ENCODE assay signal across 1 cellular context in the genomic region with DNA sequence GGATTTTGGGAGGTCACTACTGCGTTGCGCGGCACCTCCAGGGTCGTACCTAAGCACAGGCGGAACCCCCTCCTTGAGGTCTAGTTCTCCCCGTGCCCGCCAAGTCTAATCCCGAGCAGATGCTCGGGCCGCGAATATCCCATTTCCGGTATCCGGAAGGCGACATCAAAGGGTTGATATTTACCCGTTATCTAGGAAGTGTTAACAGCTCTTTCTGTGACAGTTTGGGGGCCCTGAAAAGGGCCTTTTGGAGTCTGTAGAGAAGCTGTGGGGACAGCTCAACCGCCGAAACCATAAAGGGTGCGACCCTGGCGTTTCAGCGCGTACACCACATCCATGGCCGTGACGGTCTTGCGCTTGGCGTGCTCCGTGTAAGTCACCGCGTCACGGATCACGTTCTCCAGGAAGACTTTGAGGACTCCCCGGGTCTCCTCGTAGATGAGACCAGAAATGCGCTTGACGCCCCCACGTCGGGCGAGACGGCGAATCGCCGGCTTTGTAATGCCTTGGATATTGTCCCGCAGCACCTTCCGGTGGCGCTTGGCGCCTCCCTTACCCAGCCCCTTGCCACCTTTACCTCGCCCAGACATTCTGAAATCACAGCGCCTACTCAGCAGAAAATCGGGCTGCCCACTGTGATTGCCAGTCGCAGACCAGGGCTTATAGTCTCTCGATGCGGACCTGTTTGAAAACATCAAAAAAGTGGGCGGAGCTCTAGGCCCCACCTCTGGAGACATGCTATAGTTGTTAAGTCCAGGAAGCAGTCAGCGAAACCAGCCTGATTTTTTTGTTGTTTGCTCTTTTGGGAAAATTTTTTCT.
A peak's percentile ranks its signal among the peaks of the same experiment; 100 is the strongest.
TF ChIP-seq lines count a peak whose summit lies in the region.

No MANE protein-coding gene starts in this region.

TF ChIP-seq in HepG2, 621 proteins besides CTCF, POLR2A, EP300 and RAD21 (continued from another document and continues in another):
- TF ChIP-seq, protein P1, sequence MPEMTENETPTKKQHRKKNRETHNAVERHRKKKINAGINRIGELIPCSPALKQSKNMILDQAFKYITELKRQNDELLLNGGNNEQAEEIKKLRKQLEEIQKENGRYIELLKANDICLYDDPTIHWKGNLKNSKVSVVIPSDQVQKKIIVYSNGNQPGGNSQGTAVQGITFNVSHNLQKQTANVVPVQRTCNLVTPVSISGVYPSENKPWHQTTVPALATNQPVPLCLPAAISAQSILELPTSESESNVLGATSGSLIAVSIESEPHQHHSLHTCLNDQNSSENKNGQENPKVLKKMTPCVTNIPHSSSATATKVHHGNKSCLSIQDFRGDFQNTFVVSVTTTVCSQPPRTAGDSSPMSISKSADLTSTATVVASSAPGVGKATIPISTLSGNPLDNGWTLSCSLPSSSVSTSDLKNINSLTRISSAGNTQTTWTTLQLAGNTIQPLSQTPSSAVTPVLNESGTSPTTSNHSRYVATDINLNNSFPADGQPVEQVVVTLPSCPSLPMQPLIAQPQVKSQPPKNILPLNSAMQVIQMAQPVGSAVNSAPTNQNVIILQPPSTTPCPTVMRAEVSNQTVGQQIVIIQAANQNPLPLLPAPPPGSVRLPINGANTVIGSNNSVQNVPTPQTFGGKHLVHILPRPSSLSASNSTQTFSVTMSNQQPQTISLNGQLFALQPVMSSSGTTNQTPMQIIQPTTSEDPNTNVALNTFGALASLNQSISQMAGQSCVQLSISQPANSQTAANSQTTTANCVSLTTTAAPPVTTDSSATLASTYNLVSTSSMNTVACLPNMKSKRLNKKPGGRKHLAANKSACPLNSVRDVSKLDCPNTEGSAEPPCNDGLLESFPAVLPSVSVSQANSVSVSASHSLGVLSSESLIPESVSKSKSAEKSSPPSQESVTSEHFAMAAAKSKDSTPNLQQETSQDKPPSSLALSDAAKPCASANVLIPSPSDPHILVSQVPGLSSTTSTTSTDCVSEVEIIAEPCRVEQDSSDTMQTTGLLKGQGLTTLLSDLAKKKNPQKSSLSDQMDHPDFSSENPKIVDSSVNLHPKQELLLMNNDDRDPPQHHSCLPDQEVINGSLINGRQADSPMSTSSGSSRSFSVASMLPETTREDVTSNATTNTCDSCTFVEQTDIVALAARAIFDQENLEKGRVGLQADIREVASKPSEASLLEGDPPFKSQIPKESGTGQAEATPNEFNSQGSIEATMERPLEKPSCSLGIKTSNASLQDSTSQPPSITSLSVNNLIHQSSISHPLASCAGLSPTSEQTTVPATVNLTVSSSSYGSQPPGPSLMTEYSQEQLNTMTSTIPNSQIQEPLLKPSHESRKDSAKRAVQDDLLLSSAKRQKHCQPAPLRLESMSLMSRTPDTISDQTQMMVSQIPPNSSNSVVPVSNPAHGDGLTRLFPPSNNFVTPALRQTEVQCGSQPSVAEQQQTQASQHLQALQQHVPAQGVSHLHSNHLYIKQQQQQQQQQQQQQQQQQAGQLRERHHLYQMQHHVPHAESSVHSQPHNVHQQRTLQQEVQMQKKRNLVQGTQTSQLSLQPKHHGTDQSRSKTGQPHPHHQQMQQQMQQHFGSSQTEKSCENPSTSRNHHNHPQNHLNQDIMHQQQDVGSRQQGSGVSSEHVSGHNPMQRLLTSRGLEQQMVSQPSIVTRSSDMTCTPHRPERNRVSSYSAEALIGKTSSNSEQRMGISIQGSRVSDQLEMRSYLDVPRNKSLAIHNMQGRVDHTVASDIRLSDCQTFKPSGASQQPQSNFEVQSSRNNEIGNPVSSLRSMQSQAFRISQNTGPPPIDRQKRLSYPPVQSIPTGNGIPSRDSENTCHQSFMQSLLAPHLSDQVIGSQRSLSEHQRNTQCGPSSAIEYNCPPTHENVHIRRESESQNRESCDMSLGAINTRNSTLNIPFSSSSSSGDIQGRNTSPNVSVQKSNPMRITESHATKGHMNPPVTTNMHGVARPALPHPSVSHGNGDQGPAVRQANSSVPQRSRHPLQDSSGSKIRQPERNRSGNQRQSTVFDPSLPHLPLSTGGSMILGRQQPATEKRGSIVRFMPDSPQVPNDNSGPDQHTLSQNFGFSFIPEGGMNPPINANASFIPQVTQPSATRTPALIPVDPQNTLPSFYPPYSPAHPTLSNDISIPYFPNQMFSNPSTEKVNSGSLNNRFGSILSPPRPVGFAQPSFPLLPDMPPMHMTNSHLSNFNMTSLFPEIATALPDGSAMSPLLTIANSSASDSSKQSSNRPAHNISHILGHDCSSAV (CRISPR knock-in tag; IDR thresholded peaks at IDR 0.05; ENCODE audit: borderline replicate concordance), result no peak
- no peak for TF ChIP-seq FOXM1 (CRISPR knock-in tag; IDR thresholded peaks at IDR 0.05)
- TF ChIP-seq GATAD1 (CRISPR knock-in tag; IDR thresholded peaks at IDR 0.05), result peak; percentile 80
- TF ChIP-seq NFIB (CRISPR knock-in tag; IDR thresholded peaks at IDR 0.05; ENCODE audit: borderline replicate concordance), result no peak
- no peak for TF ChIP-seq FOXP1 (IDR thresholded peaks at IDR 0.05)
- peak; percentile 35; the same call in 1 of the 2 replicates for TF ChIP-seq FOXP1 (CRISPR knock-in tag; IDR thresholded peaks at IDR 0.05)
- no peak; the same call in 1 of the 2 replicates for TF ChIP-seq SIX1 (CRISPR knock-in tag; IDR thresholded peaks at IDR 0.05; ENCODE audit: borderline replicate concordance)
- TF ChIP-seq FOXK1 (CRISPR knock-in tag; IDR thresholded peaks at IDR 0.05; ENCODE audit: borderline replicate concordance, low read depth), result peak; percentile 10; the same call in 1 of the 2 replicates
- TF ChIP-seq YY1 (IDR thresholded peaks at IDR 0.05; ENCODE audit: insufficient read depth, insufficient replicate concordance, low read depth, low read length), result peak; percentile 35
- no peak for TF ChIP-seq CBX2 (IDR thresholded peaks at IDR 0.05; ENCODE audit: low read depth, low read length)
- TF ChIP-seq CBX2 (CRISPR knock-in tag; IDR thresholded peaks at IDR 0.05; ENCODE audit: low read depth), result no peak; the same call in 1 of the 2 replicates
- 0 out of 2 replicates have a peak, but pooled peaks have one; percentile 61 for TF ChIP-seq MZF1 (CRISPR knock-in tag; IDR thresholded peaks at IDR 0.05; ENCODE audit: borderline replicate concordance)
- peak; percentile 94; the same call in 1 of the 2 replicates for TF ChIP-seq SNAI1 (CRISPR knock-in tag; IDR thresholded peaks at IDR 0.05; ENCODE audit: borderline replicate concordance)
- 0 out of 2 replicates have a peak, but pooled peaks have one; percentile 39 for TF ChIP-seq ZNF503 (CRISPR knock-in tag; IDR thresholded peaks at IDR 0.05)
- TF ChIP-seq DNMT3B (CRISPR knock-in tag; conservative IDR thresholded peaks at IDR 0.05), result peak; percentile 54; the same call in 1 of the 2 replicates
- no peak for TF ChIP-seq ZNF510 (CRISPR knock-in tag; IDR thresholded peaks at IDR 0.05; ENCODE audit: low read depth)
- TF ChIP-seq ZNF577 (CRISPR knock-in tag; IDR thresholded peaks at IDR 0.05; ENCODE audit: borderline replicate concordance, low read depth), result no peak
- no peak for TF ChIP-seq ZNF207 (IDR thresholded peaks at IDR 0.05; ENCODE audit: borderline replicate concordance)
- peak; percentile 38; the same call in 1 of the 2 replicates for TF ChIP-seq MEF2D (CRISPR knock-in tag; IDR thresholded peaks at IDR 0.05)
- TF ChIP-seq TRIM24 (CRISPR knock-in tag; IDR thresholded peaks at IDR 0.05), result no peak
- peak; percentile 57 for TF ChIP-seq ZNF687 (CRISPR knock-in tag; IDR thresholded peaks at IDR 0.05)
- no peak for TF ChIP-seq PCBP2 (optimal IDR thresholded peaks at IDR 0.05; ENCODE audit: low read depth, low read length, poor library complexity, severe bottlenecking)
- no peak for TF ChIP-seq RELA (CRISPR knock-in tag; IDR thresholded peaks at IDR 0.05)
- TF ChIP-seq SMAD9 (CRISPR knock-in tag; IDR thresholded peaks at IDR 0.05), result peak; percentile 62; the same call in 1 of the 2 replicates
- TF ChIP-seq FOXJ3 (CRISPR knock-in tag; IDR thresholded peaks at IDR 0.05; ENCODE audit: borderline replicate concordance), result 0 out of 2 replicates have a peak, but pooled peaks have one; percentile 30
- no peak for TF ChIP-seq HDAC6 (IDR thresholded peaks at IDR 0.05; ENCODE audit: low read depth, low read length)
- TF ChIP-seq MYC (CRISPR knock-in tag; IDR thresholded peaks at IDR 0.05; ENCODE audit: borderline replicate concordance), result no peak; the same call in 1 of the 2 replicates
- TF ChIP-seq ZNF296 (CRISPR knock-in tag; conservative IDR thresholded peaks at IDR 0.05), result no peak
- TF ChIP-seq ETV5 (CRISPR knock-in tag; IDR thresholded peaks at IDR 0.05; ENCODE audit: borderline replicate concordance), result peak; percentile 84
- peak; percentile 71 for TF ChIP-seq ASH2L (IDR thresholded peaks at IDR 0.05; ENCODE audit: insufficient read length, low read depth, low read length)
- 0 out of 2 replicates have a peak, but pooled peaks have one; percentile 55 for TF ChIP-seq ZNF333 (CRISPR knock-in tag; IDR thresholded peaks at IDR 0.05; ENCODE audit: borderline replicate concordance)
- TF ChIP-seq NAIF1 (CRISPR knock-in tag; IDR thresholded peaks at IDR 0.05; ENCODE audit: borderline replicate concordance), result peak; percentile 5; the same call in 1 of the 2 replicates
- no peak for TF ChIP-seq HMG20A (CRISPR knock-in tag; IDR thresholded peaks at IDR 0.05; ENCODE audit: borderline replicate concordance)
- TF ChIP-seq TOE1 (CRISPR knock-in tag; IDR thresholded peaks at IDR 0.05), result no peak
- TF ChIP-seq PRPF4 (IDR thresholded peaks at IDR 0.05; ENCODE audit: low read depth, low read length, poor library complexity, severe bottlenecking), result no peak
- TF ChIP-seq ZSCAN9 (CRISPR knock-in tag; IDR thresholded peaks at IDR 0.05; ENCODE audit: borderline replicate concordance), result peak; percentile 82; the same call in 1 of the 2 replicates
- peak; percentile 31; the same call in 1 of the 2 replicates for TF ChIP-seq TFDP2 (CRISPR knock-in tag; IDR thresholded peaks at IDR 0.05)
- peak; percentile 12 for TF ChIP-seq SRSF1 (optimal IDR thresholded peaks at IDR 0.05; ENCODE audit: low read depth, low read length)
- no peak for TF ChIP-seq ZNF720 (CRISPR knock-in tag; IDR thresholded peaks at IDR 0.05)
- peak; percentile 35 for TF ChIP-seq ZNF883 (CRISPR knock-in tag; IDR thresholded peaks at IDR 0.05; ENCODE audit: not compliant biosample characterization)
- no peak for TF ChIP-seq CBFB (CRISPR knock-in tag; IDR thresholded peaks at IDR 0.05)
- TF ChIP-seq KDM5A (IDR thresholded peaks at IDR 0.05; ENCODE audit: borderline replicate concordance, low read length), result no peak
